ENCODE assay signal across 12 cellular contexts in the genomic region with DNA sequence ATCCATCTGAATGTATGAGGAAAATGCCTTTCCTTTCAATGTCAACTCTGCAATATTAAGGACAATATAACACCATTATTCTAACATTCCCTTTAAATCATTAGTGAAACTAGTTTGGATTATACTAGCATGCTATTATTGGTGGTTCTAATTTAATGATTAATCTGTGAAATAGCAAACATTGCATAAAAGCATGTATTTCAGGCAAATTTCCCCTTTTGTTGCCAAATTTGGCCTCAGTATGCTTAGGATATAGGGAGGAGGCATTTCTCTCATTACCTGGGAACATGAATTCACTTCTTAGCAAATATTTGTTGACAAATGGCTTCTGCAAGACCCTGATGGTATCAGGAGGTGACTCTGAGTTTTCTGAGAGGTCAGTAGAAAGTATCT. TPM values are rescaled to one million over a fixed set of nuclear protein-coding genes. Genes with fewer than 3 reads are reported as not detected.
DNase-seq lines count a peak whose midpoint lies in the region; ATAC-seq and TF ChIP-seq lines count a peak whose summit lies in the region.
"Had no signal": no experiment of that assay in that cellular context is flagged by ENCODE, and none has a peak within 500 bp of the region (broad histone marks: within the 10 kb centered on the region; RNA-seq: fewer than 3 reads in every experiment).

No MANE protein-coding gene starts in this region.

- H2AFZ ChIP-seq in ACC112 (ENCODE audit: low read length, unreplicated experiment): peak overlapping the region; percentile 20
- H2AFZ ChIP-seq in KMS-11 (ENCODE audit: low read depth): 0 out of 2 replicates have a peak overlapping the region, but pooled peaks have one; percentile 16

- H3K4me1 Mint-ChIP-seq in natural killer cell treated with Interleukin-12 subunit alpha and Interleukin-12 subunit beta and Interleukin-15 and Interleukin-18, amount 100 ng/mL, for 72 hours (ENCODE audit: low read depth in 2 of 2): peaks cover 23 to 25% of the 10 kb centered on the region in 2 donors

- H3K79me2 ChIP-seq in ACC112 (ENCODE audit: control insufficient read depth, insufficient read depth, low read length, unreplicated experiment) (peaks cover 13% of the 10 kb centered on the region), KMS-11 (ENCODE audit: insufficient read depth, low read depth) (no peaks in the 10 kb centered on the region)

- peak overlapping the region; percentile 71 for H3K4me3 Mint-ChIP-seq in natural killer cell treated with Interleukin-12 subunit alpha and Interleukin-12 subunit beta and Interleukin-15 and Interleukin-18, amount 100 ng/mL, for 72 hours

- H3K27ac ChIP-seq in ACC112 (ENCODE audit: low read depth, low read length) (peak overlapping the region; percentile 58), KMS-11 (peak overlapping the region; percentile 35; the same call in 1 of the 2 replicates), duodenal mucosa (ENCODE audit: low read depth, low read length) (no peak overlapping the region)

- peak overlapping the region; percentile 5; the same call in 1 of the 2 replicates for H3K4me2 ChIP-seq in KMS-11

- H3K9ac ChIP-seq in KMS-11: no peak overlapping the region
- peak overlapping the region; percentile 11 to 95 for H3K9ac ChIP-seq in duodenal mucosa (ENCODE audit: low read depth in 1 of 2, low read length in 2 of 2)

- no peak for TF ChIP-seq CTCF in KMS-11 (conservative IDR thresholded peaks at IDR 0.05; ENCODE audit: low read depth, low read length)

- H3K36me3 ChIP-seq in ACC112 (ENCODE audit: insufficient read depth, low read length) (no peaks in the 10 kb centered on the region), KMS-11 (ENCODE audit: insufficient read depth) (no peaks in the 10 kb centered on the region), duodenal mucosa (ENCODE audit: control insufficient read depth in 1 of 2, insufficient read depth in 2 of 2, low read length in 2 of 2) (peaks cover 4 to 8% of the 10 kb centered on the region in 2 donors)

- peak overlapping the region; percentile 80 to 81 for H3K27ac Mint-ChIP-seq in natural killer cell treated with Interleukin-12 subunit alpha and Interleukin-12 subunit beta and Interleukin-15 and Interleukin-18, amount 100 ng/mL, for 72 hours

- H3K9me3 ChIP-seq in duodenal mucosa (ENCODE audit: control insufficient read depth in 1 of 2, low read length in 2 of 2): no peaks in the 10 kb centered on the region

- in situ Hi-C loops in ACHN (cut with HindIII; ENCODE audit: low pct_ligation_motif_present, low pct_unique_long_range_greater_than_20kb, low sequenced_read_pairs): no loop called here

- DNase-seq in natural killer cell treated with Interleukin-12 subunit alpha and Interleukin-12 subunit beta and Interleukin-15 and Interleukin-18, amount 100 ng/mL, for 72 hours (ENCODE audit: low spot score): no peak
- DNase-seq in NCI-H82 treated with DMSO at 0.1 percent for 48 hours (lab: John Stamatoyannopoulos, UW; ENCODE audit: unreplicated experiment): no peak
- no peak for DNase-seq in ACHN
- DNase-seq in NCI-H2196 treated with DMSO at 0.1 percent for 48 hours (lab: John Stamatoyannopoulos, UW; ENCODE audit: unreplicated experiment): no peak
- DNase-seq: NCI-H1694 treated with DMSO at 0.1 percent for 48 hours; SIG-M5; stimulated activated naive CD4-positive, alpha-beta T cell had no signal

- no peaks in the 10 kb centered on the region for H4K20me1 ChIP-seq in KMS-11 (ENCODE audit: insufficient read depth)

- ATAC-seq in natural killer cell treated with Interleukin-12 subunit alpha and Interleukin-12 subunit beta and Interleukin-15 and Interleukin-18, amount 100 ng/mL, for 72 hours: no peak
- no peak for ATAC-seq in GM18868 (IDR thresholded peaks at IDR 0.05; ENCODE audit: unreplicated experiment)
- ATAC-seq: left cardiac atrium had no signal

- H3K4me1 ChIP-seq in ACC112 (ENCODE audit: control insufficient read depth, insufficient read depth, low read length, unreplicated experiment): peaks cover 24% of the 10 kb centered on the region
- peaks cover 39% of the 10 kb centered on the region for H3K4me1 ChIP-seq in KMS-11 (ENCODE audit: low read depth, poor library complexity, severe bottlenecking)
- H3K4me1 ChIP-seq in duodenal mucosa (ENCODE audit: control insufficient read depth in 1 of 2, insufficient read depth in 2 of 2, low read length in 2 of 2): peaks cover 34 to 51% of the 10 kb centered on the region in 2 donors

- H3K9me3 Mint-ChIP-seq in natural killer cell treated with Interleukin-12 subunit alpha and Interleukin-12 subunit beta and Interleukin-15 and Interleukin-18, amount 100 ng/mL, for 72 hours: no peaks in the 10 kb centered on the region

- H3K4me3 ChIP-seq in ACC112 (ENCODE audit: low read depth, low read length): peak overlapping the region; percentile 98
- no peak overlapping the region for H3K4me3 ChIP-seq in KMS-11 (IDR thresholded peaks at IDR 0.05; ENCODE audit: insufficient read depth, low read depth, low read length)
- peak overlapping the region; percentile 94 for H3K4me3 ChIP-seq in duodenal mucosa (ENCODE audit: low read depth in 1 of 2, low read length in 2 of 2)

- peaks cover 12% of the 10 kb centered on the region for H3K36me3 Mint-ChIP-seq in natural killer cell treated with Interleukin-12 subunit alpha and Interleukin-12 subunit beta and Interleukin-15 and Interleukin-18, amount 100 ng/mL, for 72 hours

- H3K27me3 Mint-ChIP-seq in natural killer cell treated with Interleukin-12 subunit alpha and Interleukin-12 subunit beta and Interleukin-15 and Interleukin-18, amount 100 ng/mL, for 72 hours: no peaks in the 10 kb centered on the region

- H3K27me3 ChIP-seq in ACC112 (ENCODE audit: insufficient read depth, low read length): no peaks in the 10 kb centered on the region
- no peaks in the 10 kb centered on the region for H3K27me3 ChIP-seq in KMS-11 (ENCODE audit: insufficient read depth, low read depth)
- H3K27me3 ChIP-seq in duodenal mucosa (ENCODE audit: control insufficient read depth in 1 of 2, insufficient read depth in 2 of 2, low read length in 2 of 2): no peaks in the 10 kb centered on the region

RNA-seq across cellular contexts. Expression of a gene that starts 1.6 kb away (rescaled TPM):
- total RNA-seq in natural killer cell treated with Interleukin-12 subunit alpha and Interleukin-12 subunit beta and Interleukin-15 and Interleukin-18, amount 100 ng/mL, for 72 hours: 10 to 100 TPM; 10.2 to 14.7 TPM

RNA-seq across cellular contexts. Expression of a gene that starts 1.9 kb away (rescaled TPM):
- total RNA-seq in natural killer cell treated with Interleukin-12 subunit alpha and Interleukin-12 subunit beta and Interleukin-15 and Interleukin-18, amount 100 ng/mL, for 72 hours: 10 to 100 TPM in 1 of 2 donors, 1 to 10 TPM in 1; 8.1 to 10.6 TPM

RNA-seq across cellular contexts. Expression of a gene that starts 30.8 kb away (rescaled TPM):
- 1 to 10 TPM in 1 of 2 donors, under 1 TPM in 1; 0.25 to 1.3 TPM for total RNA-seq in natural killer cell treated with Interleukin-12 subunit alpha and Interleukin-12 subunit beta and Interleukin-15 and Interleukin-18, amount 100 ng/mL, for 72 hours
